8 cellular contexts compared by ENCODE assay signal in genomic region chr12:64514456-64514855, GRCh38.
"Had no signal": no experiment of that assay in that cellular context is flagged by ENCODE, and none has a peak within 500 bp of the region (broad histone marks: within the 10 kb centered on the region; RNA-seq: fewer than 3 reads in every experiment).

No MANE protein-coding gene starts in this region.

- FAIRE-seq: H1, H54 had no signal

- DNase-seq: GM23248, H9, HCEC 1CT, IMR-90, KBM-7 had no signal

- H3K4me3 ChIP-seq: GM23248 had no signal

- H3K27ac ChIP-seq: GM23248, HL-60 had no signal

- H3K4me3 Mint-ChIP-seq: H9 had no signal

- H3K9me3 Mint-ChIP-seq: H9 had no signal
